Comparison of ENCODE assay signal across 11 cellular contexts in genomic region chr3:188165596-188165995, GRCh38. TPM values are rescaled to one million over a fixed set of nuclear protein-coding genes. Genes with fewer than 3 reads are reported as not detected.
A peak's percentile ranks its signal among the peaks of the same experiment; 100 is the strongest.
DNase-seq lines count a peak whose midpoint lies in the region; ATAC-seq and TF ChIP-seq lines count a peak whose summit lies in the region.
"Had no signal": no experiment of that assay in that cellular context is flagged by ENCODE, and none has a peak within 500 bp of the region (broad histone marks: within the 10 kb centered on the region; RNA-seq: fewer than 3 reads in every experiment).

No MANE protein-coding gene starts in this region.

- no peak overlapping the region for H3K4me3 Mint-ChIP-seq in activated CD4-positive, alpha-beta T cell treated with anti-CD3 and anti-CD28 coated beads for 36 hours
- H3K4me3 Mint-ChIP-seq in T-helper 1 cell treated with Interleukin-12 subunit alpha and Interleukin-12 subunit beta and Interleukin-4 antibody, amounts not matched to agents 30 μg/mL and 1 μg/mL, for 36 hours, result peak overlapping the region; percentile 4
- no peak overlapping the region for H3K4me3 Mint-ChIP-seq in endodermal cell
- H3K4me3 Mint-ChIP-seq: activated naive CD8-positive, alpha-beta T cell treated with anti-CD3 and anti-CD28 coated beads, Interleukin-2, amount 10 ng/mL, durations not matched to agents 7 days and 5 days had no signal

- CTCF ChIA-PET in activated CD4-positive, alpha-beta T cell treated with anti-CD3 and anti-CD28 coated beads for 36 hours (lab: Charles Lee), result interaction anchor here (3.6 kb wide), 1 partner anchor 426 kb away, joined by 16 read pairs; no protein-coding TSS in a partner anchor

- H3K9me3 Mint-ChIP-seq in activated CD4-positive, alpha-beta T cell treated with anti-CD3 and anti-CD28 coated beads for 36 hours (ENCODE audit: low read depth), result no peaks in the 10 kb centered on the region
- H3K9me3 Mint-ChIP-seq in T-helper 1 cell treated with Interleukin-12 subunit alpha and Interleukin-12 subunit beta and Interleukin-4 antibody, amounts not matched to agents 30 μg/mL and 1 μg/mL, for 36 hours, result no peaks in the 10 kb centered on the region
- H3K9me3 Mint-ChIP-seq in endodermal cell, result no peaks in the 10 kb centered on the region
- H3K9me3 Mint-ChIP-seq: activated naive CD8-positive, alpha-beta T cell treated with anti-CD3 and anti-CD28 coated beads, Interleukin-2, amount 10 ng/mL, durations not matched to agents 7 days and 5 days had no signal

- H3K27ac Mint-ChIP-seq in activated CD4-positive, alpha-beta T cell treated with anti-CD3 and anti-CD28 coated beads for 36 hours, result peak overlapping the region; percentile 48
- H3K27ac Mint-ChIP-seq in T-helper 1 cell treated with Interleukin-12 subunit alpha and Interleukin-12 subunit beta and Interleukin-4 antibody, amounts not matched to agents 30 μg/mL and 1 μg/mL, for 36 hours, result peak overlapping the region; percentile 3
- H3K27ac Mint-ChIP-seq in endodermal cell, result no peak overlapping the region
- H3K27ac Mint-ChIP-seq: activated naive CD8-positive, alpha-beta T cell treated with anti-CD3 and anti-CD28 coated beads, Interleukin-2, amount 10 ng/mL, durations not matched to agents 7 days and 5 days had no signal

- H3K4me3 ChIP-seq in endodermal cell (ENCODE audit: low read length), result peak overlapping the region; percentile 19

- 84 to 85% methylated on average over 9 of the region's 9 CpGs for WGBS in endodermal cell (ENCODE audit: insufficient coverage in 1 of 2, insufficient read length in 1 of 2), 2 experiments

- no peak overlapping the region for H3K9ac ChIP-seq in endodermal cell (ENCODE audit: extremely low read depth, low read length, poor library complexity, severe bottlenecking)

- no peak for TF ChIP-seq CTCF in endodermal cell (conservative IDR thresholded peaks at IDR 0.05)

- peaks cover 10% of the 10 kb centered on the region for H3K36me3 Mint-ChIP-seq in activated CD4-positive, alpha-beta T cell treated with anti-CD3 and anti-CD28 coated beads for 36 hours (ENCODE audit: low read depth)
- H3K36me3 Mint-ChIP-seq in T-helper 1 cell treated with Interleukin-12 subunit alpha and Interleukin-12 subunit beta and Interleukin-4 antibody, amounts not matched to agents 30 μg/mL and 1 μg/mL, for 36 hours (ENCODE audit: low read depth), result peaks cover 9% of the 10 kb centered on the region
- H3K36me3 Mint-ChIP-seq in endodermal cell (ENCODE audit: low read depth), result no peaks in the 10 kb centered on the region

- no peaks in the 10 kb centered on the region for H3K27me3 Mint-ChIP-seq in activated CD4-positive, alpha-beta T cell treated with anti-CD3 and anti-CD28 coated beads for 36 hours
- H3K27me3 Mint-ChIP-seq in T-helper 1 cell treated with Interleukin-12 subunit alpha and Interleukin-12 subunit beta and Interleukin-4 antibody, amounts not matched to agents 30 μg/mL and 1 μg/mL, for 36 hours (ENCODE audit: low read depth), result no peaks in the 10 kb centered on the region
- no peaks in the 10 kb centered on the region for H3K27me3 Mint-ChIP-seq in endodermal cell (ENCODE audit: insufficient read depth)
- H3K27me3 Mint-ChIP-seq: activated naive CD8-positive, alpha-beta T cell treated with anti-CD3 and anti-CD28 coated beads, Interleukin-2, amount 10 ng/mL, durations not matched to agents 7 days and 5 days had no signal

- peaks cover 64% of the 10 kb centered on the region for H3K4me1 Mint-ChIP-seq in activated CD4-positive, alpha-beta T cell treated with anti-CD3 and anti-CD28 coated beads for 36 hours
- H3K4me1 Mint-ChIP-seq in T-helper 1 cell treated with Interleukin-12 subunit alpha and Interleukin-12 subunit beta and Interleukin-4 antibody, amounts not matched to agents 30 μg/mL and 1 μg/mL, for 36 hours (ENCODE audit: low read depth), result peaks cover 52% of the 10 kb centered on the region
- H3K4me1 Mint-ChIP-seq in endodermal cell, result peaks cover 36% of the 10 kb centered on the region

- peak; percentile 68 for DNase-seq in activated CD4-positive, alpha-beta T cell treated with anti-CD3 and anti-CD28 coated beads for 36 hours
- DNase-seq in activated CD4-positive, alpha-beta T cell treated with anti-CD3 and anti-CD28 coated beads, Interleukin-2, amount 50 U/mL, for 1 hour, result no peak
- DNase-seq in endodermal cell (no peak), islet precursor cell (no peak)
- DNase-seq in stimulated activated CD4-positive, alpha-beta T cell treated with anti-CD3 and anti-CD28 coated beads, Interleukin-4, amount 100 ng/mL, for 4 hours, result peak; percentile 13 to 31
- DNase-seq: 8988T; activated naive CD8-positive, alpha-beta T cell treated with anti-CD3 and anti-CD28 coated beads, Interleukin-2, amount 10 ng/mL, durations not matched to agents 7 days and 5 days; NCI-H1436 treated with DMSO at 0.1 percent for 48 hours had no signal

- ATAC-seq in activated CD4-positive, alpha-beta T cell treated with anti-CD3 and anti-CD28 coated beads for 36 hours, result peak; percentile 72
- ATAC-seq in HG03565 (IDR thresholded peaks at IDR 0.05; ENCODE audit: unreplicated experiment) (no peak), GM21825 (IDR thresholded peaks at IDR 0.05; ENCODE audit: unreplicated experiment) (no peak)

- no peak overlapping the region for H3K27ac ChIP-seq in endodermal cell (ENCODE audit: low read depth, low read length)

- peaks cover 12% of the 10 kb centered on the region for H3K36me3 ChIP-seq in endodermal cell (ENCODE audit: control insufficient read depth, insufficient read depth, low read length)

- intact Hi-C loops in activated CD4-positive, alpha-beta T cell treated with anti-CD3 and anti-CD28 coated beads for 36 hours (cut with DNase I, micrococcal nuclease), result loop anchor here (2.0 to 10.0 kb wide), 3 partner anchors 247 to 969 kb away; no protein-coding TSS in a partner anchor

- no peaks in the 10 kb centered on the region for H3K9me3 ChIP-seq in endodermal cell (ENCODE audit: control insufficient read depth, low read length)

- no peaks in the 10 kb centered on the region for H3K27me3 ChIP-seq in endodermal cell (ENCODE audit: control insufficient read depth, insufficient read depth, low read length, poor library complexity, severe bottlenecking)

- H3K4me1 ChIP-seq in endodermal cell (ENCODE audit: control insufficient read depth, insufficient read depth, low read length), result peaks cover 5% of the 10 kb centered on the region

- POLR2A ChIA-PET in activated CD4-positive, alpha-beta T cell treated with anti-CD3 and anti-CD28 coated beads for 36 hours (lab: Charles Lee), result interaction anchor here (0.6 kb wide), 1 partner anchor 419 kb away, joined by 3 read pairs; no protein-coding TSS in a partner anchor

RNA-seq across cellular contexts. Expression of gene LPP, which starts 11.6 kb away (rescaled TPM):
- 10 to 100 TPM; 34.7 to 40.6 TPM for total RNA-seq in activated CD4-positive, alpha-beta T cell treated with anti-CD3 and anti-CD28 coated beads for 36 hours
- 100 to 1,000 TPM in 1 of 2 donors, 10 to 100 TPM in 1; 78.0 to 105 TPM for total RNA-seq in endodermal cell
- polyA plus RNA-seq in endodermal cell (2013, experiment 1 of 2), result 13.9 TPM
- polyA plus RNA-seq in endodermal cell (2013, experiment 2 of 2), result 19.6 TPM

Comparison
In these comparisons a context has a peak if more than half of its experiments do, and no peak if none do; other contexts are left out.
1. DNase-seq: peak in activated CD4-positive, alpha-beta T cell treated with anti-CD3 and anti-CD28 coated beads for 36 hours (single experiment) and stimulated activated CD4-positive, alpha-beta T cell treated with anti-CD3 and anti-CD28 coated beads, Interleukin-4, amount 100 ng/mL, for 4 hours (2 of 2); none in activated CD4-positive, alpha-beta T cell treated with anti-CD3 and anti-CD28 coated beads, Interleukin-2, amount 50 U/mL, for 1 hour (single experiment), endodermal cell (single experiment) and islet precursor cell (single experiment).